In genomic region chr1:27392096-27392777, GRCh38 we compare ENCODE assay signal across 1 cellular context.
TF ChIP-seq lines count a peak whose summit lies in the region.

Gene GPR3 (plus strand): TSS chr1:27392622. CDS start chr1:27393799, 1,177 bp downstream.

TF ChIP-seq in HEK293, 187 proteins besides CTCF, POLR2A, EP300 and RAD21 (continued from another document):
- TF ChIP-seq, protein P1, sequence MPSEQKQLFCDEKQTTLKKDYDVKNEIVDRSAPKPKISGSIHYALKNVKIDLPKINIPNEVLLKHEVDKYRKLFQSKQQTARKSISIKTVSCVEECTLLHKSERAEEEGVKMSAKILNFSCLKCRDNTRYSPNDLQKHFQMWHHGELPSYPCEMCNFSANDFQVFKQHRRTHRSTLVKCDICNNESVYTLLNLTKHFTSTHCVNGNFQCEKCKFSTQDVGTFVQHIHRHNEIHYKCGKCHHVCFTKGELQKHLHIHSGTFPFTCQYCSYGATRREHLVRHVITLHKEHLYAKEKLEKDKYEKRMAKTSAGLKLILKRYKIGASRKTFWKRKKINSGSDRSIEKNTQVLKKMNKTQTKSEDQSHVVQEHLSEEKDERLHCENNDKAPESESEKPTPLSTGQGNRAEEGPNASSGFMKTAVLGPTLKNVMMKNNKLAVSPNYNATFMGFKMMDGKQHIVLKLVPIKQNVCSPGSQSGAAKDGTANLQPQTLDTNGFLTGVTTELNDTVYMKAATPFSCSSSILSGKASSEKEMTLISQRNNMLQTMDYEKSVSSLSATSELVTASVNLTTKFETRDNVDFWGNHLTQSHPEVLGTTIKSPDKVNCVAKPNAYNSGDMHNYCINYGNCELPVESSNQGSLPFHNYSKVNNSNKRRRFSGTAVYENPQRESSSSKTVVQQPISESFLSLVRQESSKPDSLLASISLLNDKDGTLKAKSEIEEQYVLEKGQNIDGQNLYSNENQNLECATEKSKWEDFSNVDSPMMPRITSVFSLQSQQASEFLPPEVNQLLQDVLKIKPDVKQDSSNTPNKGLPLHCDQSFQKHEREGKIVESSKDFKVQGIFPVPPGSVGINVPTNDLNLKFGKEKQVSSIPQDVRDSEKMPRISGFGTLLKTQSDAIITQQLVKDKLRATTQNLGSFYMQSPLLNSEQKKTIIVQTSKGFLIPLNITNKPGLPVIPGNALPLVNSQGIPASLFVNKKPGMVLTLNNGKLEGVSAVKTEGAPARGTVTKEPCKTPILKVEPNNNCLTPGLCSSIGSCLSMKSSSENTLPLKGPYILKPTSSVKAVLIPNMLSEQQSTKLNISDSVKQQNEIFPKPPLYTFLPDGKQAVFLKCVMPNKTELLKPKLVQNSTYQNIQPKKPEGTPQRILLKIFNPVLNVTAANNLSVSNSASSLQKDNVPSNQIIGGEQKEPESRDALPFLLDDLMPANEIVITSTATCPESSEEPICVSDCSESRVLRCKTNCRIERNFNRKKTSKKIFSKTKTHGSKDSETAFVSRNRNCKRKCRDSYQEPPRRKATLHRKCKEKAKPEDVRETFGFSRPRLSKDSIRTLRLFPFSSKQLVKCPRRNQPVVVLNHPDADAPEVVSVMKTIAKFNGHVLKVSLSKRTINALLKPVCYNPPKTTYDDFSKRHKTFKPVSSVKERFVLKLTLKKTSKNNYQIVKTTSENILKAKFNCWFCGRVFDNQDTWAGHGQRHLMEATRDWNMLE (tag by site-specific recombination; conservative IDR thresholded peaks at IDR 0.05; ENCODE audit: low read depth): no peak
